Comparison of ENCODE assay signal across 8 cellular contexts in genomic region chr20:3980260-3981131, GRCh38. TPM values are rescaled to one million over a fixed set of nuclear protein-coding genes. Genes with fewer than 3 reads are reported as not detected.
DNase-seq lines count a peak whose midpoint lies in the region; ATAC-seq and TF ChIP-seq lines count a peak whose summit lies in the region.

No MANE protein-coding gene starts in this region.

- H2AFZ ChIP-seq in OCI-LY1 (ENCODE audit: low read length): peak overlapping the region; percentile 86; the same call in 1 of the 2 replicates

- TF ChIP-seq CTCF in OCI-LY1 (IDR thresholded peaks at IDR 0.05; ENCODE audit: low read length) (no peak), astrocyte of the spinal cord (IDR thresholded peaks at IDR 0.05; ENCODE audit: low read depth, low read length) (no peak), liver (IDR thresholded peaks at IDR 0.05; ENCODE audit: low read depth, low read length, missing input control) (no peak)

- H3K4me3 ChIP-seq in OCI-LY1 (ENCODE audit: low read depth, low read length, poor library complexity, severe bottlenecking): peak overlapping the region; percentile 10
- peak overlapping the region; percentile 2 for H3K4me3 ChIP-seq in astrocyte of the spinal cord (ENCODE audit: low read depth, low read length)
- H3K4me3 ChIP-seq in liver (ENCODE audit: low read depth in 1 of 3, low read length in 3 of 3): peak overlapping the region; percentile 38 to 52 (median 38)
- peak overlapping the region; percentile 70 to 74 for H3K4me3 ChIP-seq in stomach smooth muscle (ENCODE audit: low read length in 2 of 2)

- H3K27me3 ChIP-seq in OCI-LY1 (ENCODE audit: insufficient read depth, low read length) (no peaks in the 10 kb centered on the region), liver (ENCODE audit: control insufficient read depth in 4 of 4, insufficient read depth in 4 of 4, low read length in 3 of 4) (no peaks in the 10 kb centered on the region), stomach smooth muscle (ENCODE audit: control insufficient read depth in 1 of 2, insufficient read depth in 2 of 2, low read length in 2 of 2) (no peaks in the 10 kb centered on the region)

- H3K27ac ChIP-seq in OCI-LY1 (ENCODE audit: low read depth, low read length, poor library complexity, severe bottlenecking) (no peak overlapping the region), liver (ENCODE audit: low read depth in 1 of 2, low read length in 2 of 2) (peak overlapping the region; percentile 53 to 66), stomach smooth muscle (ENCODE audit: low read length) (peak overlapping the region; percentile 31)

- 29% methylated on average over 12 of the region's 12 CpGs for WGBS in liver

- in situ Hi-C loops in astrocyte of the spinal cord (cut with HindIII; ENCODE audit: low sequenced_read_pairs): no loop called here

- TF ChIP-seq POLR2A in GM19099 (IDR thresholded peaks at IDR 0.05; ENCODE audit: extremely low read depth, insufficient read length, low read depth): peak; percentile 37

- no peaks in the 10 kb centered on the region for H3K36me3 ChIP-seq in OCI-LY1 (ENCODE audit: insufficient read depth, low read length)
- H3K36me3 ChIP-seq in liver (ENCODE audit: control insufficient read depth in 4 of 4, insufficient read depth in 3 of 4, low read depth in 1 of 4, low read length in 3 of 4): no peaks in the 10 kb centered on the region
- no peaks in the 10 kb centered on the region for H3K36me3 ChIP-seq in stomach smooth muscle (ENCODE audit: control insufficient read depth in 2 of 2, insufficient read depth in 2 of 2, low read length in 2 of 2)

- H3F3A ChIP-seq in OCI-LY1 (ENCODE audit: insufficient read depth, low read length): no peaks in the 10 kb centered on the region

- H3K9ac ChIP-seq in OCI-LY1 (ENCODE audit: low read length) (no peak overlapping the region), liver (ENCODE audit: low read depth in 1 of 2, low read length in 2 of 2) (peak overlapping the region; percentile 56 to 87), stomach smooth muscle (ENCODE audit: low read length in 2 of 2) (peak overlapping the region; percentile 31 to 57)

- no peaks in the 10 kb centered on the region for H4K20me1 ChIP-seq in OCI-LY1 (ENCODE audit: insufficient read depth, low read length)

- H3K4me1 ChIP-seq in OCI-LY1 (ENCODE audit: insufficient read depth, low read length, severe bottlenecking) (peaks cover 12% of the 10 kb centered on the region), liver (ENCODE audit: control insufficient read depth in 4 of 4, insufficient read depth in 4 of 4, low read length in 3 of 4) (peaks cover 0 to 3% (median 1%) of the 10 kb centered on the region in 4 donors), stomach smooth muscle (ENCODE audit: control insufficient read depth, insufficient read depth, low read length) (no peaks in the 10 kb centered on the region)

- no peak for ATAC-seq in HG02884 (IDR thresholded peaks at IDR 0.05; ENCODE audit: unreplicated experiment)

- peak; percentile 60 for DNase-seq in astrocyte of the spinal cord (ENCODE audit: low read depth, low spot score)
- DNase-seq in NCI-H1436 (lab: John Stamatoyannopoulos, UW): no peak
- no peak for DNase-seq in DMS114 treated with DMSO at 0.1 percent for 48 hours (lab: John Stamatoyannopoulos, UW; ENCODE audit: unreplicated experiment)

- H3K79me2 ChIP-seq in OCI-LY1 (ENCODE audit: insufficient read depth, low read length): no peaks in the 10 kb centered on the region

- H3K4me2 ChIP-seq in OCI-LY1 (ENCODE audit: low read length): peak overlapping the region; percentile 57

- H3K9me3 ChIP-seq in OCI-LY1 (ENCODE audit: low read length) (no peaks in the 10 kb centered on the region), liver (ENCODE audit: control insufficient read depth in 4 of 4, low read length in 3 of 4) (no peaks in the 10 kb centered on the region), stomach smooth muscle (ENCODE audit: control insufficient read depth in 2 of 2, low read length in 2 of 2) (no peaks in the 10 kb centered on the region)

- no peak for TF ChIP-seq RAD21 in liver (IDR thresholded peaks at IDR 0.05)

- H3K9me2 ChIP-seq in OCI-LY1 (ENCODE audit: low read depth, low read length): no peaks in the 10 kb centered on the region

TF ChIP-seq in liver, 16 proteins besides CTCF, POLR2A, EP300 and RAD21:
- TF ChIP-seq YY1 (IDR thresholded peaks at IDR 0.05): peak; percentile 88
- no peak for TF ChIP-seq SP1 (IDR thresholded peaks at IDR 0.05)

RNA-seq across cellular contexts. Expression of gene RNF24, which starts 34.9 kb away (rescaled TPM):
- 1 to 10 TPM; 1.3 to 3.3 TPM for total RNA-seq in liver
- polyA plus RNA-seq in liver: 1 to 10 TPM in 1 of 2 donors, under 1 TPM in 1; 0.74 to 1.6 TPM

Comparison
In these comparisons a context has a peak if more than half of its experiments do, and no peak if none do; other contexts are left out.
1. H3K4me3 ChIP-seq: peak in every context shown above with its lines; median percentile 72 in stomach smooth muscle; 38 in liver; 10 in OCI-LY1; 2 in astrocyte of the spinal cord.